23 cellular contexts compared by ENCODE assay signal in the genomic region with DNA sequence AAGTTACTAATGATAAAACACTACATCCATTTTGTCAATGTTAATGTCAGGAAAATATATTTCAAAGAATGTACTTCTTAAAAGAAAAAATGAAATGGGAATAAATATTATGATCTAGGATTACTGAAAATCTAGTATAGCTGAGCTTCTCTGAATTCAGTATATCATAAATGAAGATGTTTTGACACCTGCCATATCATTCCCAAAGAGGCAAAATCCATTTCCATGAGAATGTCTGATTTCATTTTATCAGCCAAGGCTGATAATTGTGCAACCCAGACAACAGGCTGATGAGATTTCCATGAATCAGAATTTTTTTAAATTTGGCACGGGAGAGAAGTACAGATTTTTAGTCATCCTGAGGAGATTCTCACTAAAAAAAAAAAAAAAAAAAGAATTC.
"Had no signal": no experiment of that assay in that cellular context is flagged by ENCODE, and none has a peak within 500 bp of the region (broad histone marks: within the 10 kb centered on the region; RNA-seq: fewer than 3 reads in every experiment).

No MANE protein-coding gene starts in this region.

- H3K27ac ChIP-seq: colonic mucosa, epithelial cell of prostate, esophagus squamous epithelium, foreskin keratinocyte, gastroesophageal sphincter, heart right ventricle, left lung, lower lobe of right lung had no signal

- H3K27me3 ChIP-seq: colonic mucosa, esophagus squamous epithelium, foreskin keratinocyte, gastroesophageal sphincter, heart right ventricle, left lung had no signal

- H3K4me1 ChIP-seq: colonic mucosa, esophagus squamous epithelium, gastroesophageal sphincter, heart right ventricle, left lung, lower lobe of right lung had no signal

- H3K4me3 ChIP-seq: colonic mucosa, esophagus squamous epithelium, gastroesophageal sphincter, heart right ventricle, left lung, lower lobe of right lung had no signal

- H3K9me3 ChIP-seq: colonic mucosa, esophagus squamous epithelium, gastroesophageal sphincter, left lung, lower lobe of right lung had no signal

- H3K36me3 ChIP-seq: colonic mucosa had no signal

- DNase-seq: cerebellar nuclear complex; colonic mucosa; cortex of kidney; effector CD8-positive, alpha-beta T cell; effector memory CD8-positive, alpha-beta T cell; endodermal cell; erythroblast; esophagus squamous epithelium; foreskin keratinocyte; heart right ventricle; hippocampal formation; left cardiac atrium; left lung; left ventricle myocardium superior; lower lobe of right lung; mesendoderm; midbrain had no signal

- FAIRE-seq: endometrium, frontal cortex, islet of Langerhans, keratinocyte had no signal
